12 cellular contexts compared by ENCODE assay signal in genomic region chr6:167404385-167405049, GRCh38.
DNase-seq lines count a peak whose midpoint lies in the region; ATAC-seq, FAIRE-seq and TF ChIP-seq lines count a peak whose summit lies in the region.
"Had no signal": no experiment of that assay in that cellular context is flagged by ENCODE, and none has a peak within 500 bp of the region (broad histone marks: within the 10 kb centered on the region; RNA-seq: fewer than 3 reads in every experiment).

No MANE protein-coding gene starts in this region.

- TF ChIP-seq CTCF in H1 (IDR thresholded peaks at IDR 0.05; ENCODE audit: control extremely low read depth in 1 of 3, insufficient read depth in 1 of 3, low read depth in 1 of 3, low read length in 3 of 3), result no peak

- H2BK20ac ChIP-seq in H1 (ENCODE audit: low read length), result 0 out of 2 replicates have a peak overlapping the region, but pooled peaks have one; percentile 35

- H4K8ac ChIP-seq in H1 (ENCODE audit: extremely low read depth, insufficient read depth, low read length) (peak overlapping the region; percentile 22; the same call in 1 of the 2 replicates), neuronal stem cell (ENCODE audit: low read depth, low read length) (no peak overlapping the region)

- H3K4me3 Mint-ChIP-seq in activated CD8-positive, alpha-beta memory T cell treated with anti-CD3 and anti-CD28 coated beads, Interleukin-2, amount 10 ng/mL, durations not matched to agents 7 days and 5 days, result no peak overlapping the region
- H3K4me3 Mint-ChIP-seq: CD4-positive, CD25-positive, alpha-beta regulatory T cell had no signal

- H3K27me3 Mint-ChIP-seq in activated CD8-positive, alpha-beta memory T cell treated with anti-CD3 and anti-CD28 coated beads, Interleukin-2, amount 10 ng/mL, durations not matched to agents 7 days and 5 days, result peaks cover 2% of the 10 kb centered on the region

- H4K20me1 ChIP-seq in H1 (replicated peaks in 1 of 2; ENCODE audit: control insufficient read depth in 1 of 2, insufficient read depth in 2 of 2, low read length in 2 of 2), result no peaks in the 10 kb centered on the region
- H4K20me1 ChIP-seq: BLaER1 treated with 17β-estradiol and CSF1 and Interleukin-3, amounts not matched to agents 10 nM and 100 nM had no signal

- H3K9ac ChIP-seq in H1 (replicated peaks in 1 of 4; ENCODE audit: extremely low read depth in 1 of 4, low read depth in 3 of 4, low read length in 3 of 4) (no peak overlapping the region), neuronal stem cell (ENCODE audit: low read depth, low read length, poor library complexity) (no peak overlapping the region)
- H3K9ac ChIP-seq: BLaER1 treated with 17β-estradiol and CSF1 and Interleukin-3, amounts not matched to agents 10 nM and 100 nM had no signal

- peak overlapping the region; percentile 16 for H4K91ac ChIP-seq in H1 (replicated peaks; ENCODE audit: insufficient read length, low read length)
- H4K91ac ChIP-seq in neuronal stem cell (ENCODE audit: low read depth, low read length, poor library complexity), result no peak overlapping the region

- no peaks in the 10 kb centered on the region for H3K4me1 Mint-ChIP-seq in activated CD8-positive, alpha-beta memory T cell treated with anti-CD3 and anti-CD28 coated beads, Interleukin-2, amount 10 ng/mL, durations not matched to agents 7 days and 5 days
- H3K4me1 Mint-ChIP-seq: CD4-positive, CD25-positive, alpha-beta regulatory T cell had no signal

- CTCF ChIA-PET in activated CD8-positive, alpha-beta memory T cell treated with anti-CD3 and anti-CD28 coated beads, Interleukin-2, amount 10 ng/mL, durations not matched to agents 7 days and 5 days (lab: Charles Lee), result no interaction called here
- CTCF ChIA-PET in H1 (lab: Charles Lee; ENCODE audit: partially characterized antibody), result interaction anchor here (0.6 to 3.2 kb wide), 4 partner anchors 8 to 456 kb away, joined by 3 to 9 read pairs (median 3); no protein-coding TSS in a partner anchor

- no peaks in the 10 kb centered on the region for H3K79me1 ChIP-seq in H1 (ENCODE audit: low read depth, low read length)
- no peaks in the 10 kb centered on the region for H3K79me1 ChIP-seq in neuronal stem cell (ENCODE audit: low read depth, low read length)

- H3K27me3 ChIP-seq in H1 (replicated peaks in 1 of 4; ENCODE audit: control insufficient read depth in 3 of 4, extremely low read depth in 1 of 4, insufficient read depth in 3 of 4, low read length in 3 of 4) (no peaks in the 10 kb centered on the region), neuronal stem cell (ENCODE audit: control insufficient read depth in 3 of 3, insufficient read depth in 3 of 3, low read depth in 1 of 3, low read length in 3 of 3) (peaks cover 0 to 18% (median 0%) of the 10 kb centered on the region in 3 experiments)
- H3K27me3 ChIP-seq: BLaER1 treated with 17β-estradiol and CSF1 and Interleukin-3, amounts not matched to agents 10 nM and 100 nM had no signal

- no peak overlapping the region for H3K27ac Mint-ChIP-seq in activated CD8-positive, alpha-beta memory T cell treated with anti-CD3 and anti-CD28 coated beads, Interleukin-2, amount 10 ng/mL, durations not matched to agents 7 days and 5 days
- H3K27ac Mint-ChIP-seq: CD4-positive, CD25-positive, alpha-beta regulatory T cell had no signal

- ATAC-seq in activated CD8-positive, alpha-beta memory T cell treated with anti-CD3 and anti-CD28 coated beads, Interleukin-2, amount 10 ng/mL, durations not matched to agents 7 days and 5 days, result no peak
- ATAC-seq in HG03280 (IDR thresholded peaks at IDR 0.05; ENCODE audit: unreplicated experiment), result no peak

- H2BK120ac ChIP-seq in H1 (replicated peaks; ENCODE audit: low read depth, low read length), result no peak overlapping the region
- no peak overlapping the region for H2BK120ac ChIP-seq in neuronal stem cell (ENCODE audit: low read depth, low read length)

- no peak overlapping the region for H3K23ac ChIP-seq in H1 (ENCODE audit: insufficient read length)
- peak overlapping the region; percentile 58 for H3K23ac ChIP-seq in neuronal stem cell (ENCODE audit: low read depth, low read length, poor library complexity)

- TF ChIP-seq RAD21 in H1 (IDR thresholded peaks at IDR 0.05 in 1 of 2, conservative IDR thresholded peaks at IDR 0.05 in 1 of 2; ENCODE audit: low read depth in 2 of 2, low read length in 2 of 2), result no peak

- H3K4ac ChIP-seq in H1 (replicated peaks; ENCODE audit: insufficient read length, low read depth, low read length) (no peak overlapping the region), neuronal stem cell (ENCODE audit: low read length) (no peak overlapping the region)

- H3K27ac ChIP-seq in H1 (ENCODE audit: low read depth, low read length) (no peak overlapping the region), neuronal stem cell (replicated peaks; ENCODE audit: low read length) (no peak overlapping the region)
- H3K27ac ChIP-seq: BLaER1 treated with 17β-estradiol and CSF1 and Interleukin-3, amounts not matched to agents 10 nM and 100 nM had no signal

- H3K23me2 ChIP-seq in H1 (ENCODE audit: low read depth, low read length), result no peaks in the 10 kb centered on the region

- H3K14ac ChIP-seq in H1 (ENCODE audit: insufficient read length) (no peak overlapping the region), neuronal stem cell (ENCODE audit: low read length) (no peak overlapping the region)

- no peak for FAIRE-seq in H1 (lab: Jason Lieb, UNC)
- FAIRE-seq: HTR-8/SVneo had no signal

- H4K5ac ChIP-seq in H1 (ENCODE audit: insufficient read length, low read depth, low read length), result no peak overlapping the region

- TF ChIP-seq EP300 in H1 (IDR thresholded peaks at IDR 0.05; ENCODE audit: borderline replicate concordance in 1 of 2, low read depth in 2 of 2, low read length in 2 of 2), result no peak

- H3K9me3 ChIP-seq in H1 (ENCODE audit: insufficient read depth in 2 of 2, low read depth in 1 of 2, low read length in 1 of 2), result no peaks in the 10 kb centered on the region
- no peaks in the 10 kb centered on the region for H3K9me3 ChIP-seq in neuronal stem cell (replicated peaks in 1 of 2; ENCODE audit: control insufficient read depth in 2 of 2, insufficient read depth in 1 of 2, low read depth in 1 of 2, low read length in 2 of 2)
- H3K9me3 ChIP-seq: BLaER1 treated with 17β-estradiol and CSF1 and Interleukin-3, amounts not matched to agents 10 nM and 100 nM had no signal

- H3K56ac ChIP-seq in H1 (replicated peaks; ENCODE audit: insufficient read length, low read depth, low read length), result no peak overlapping the region

- no peaks in the 10 kb centered on the region for H3K9me3 Mint-ChIP-seq in activated CD8-positive, alpha-beta memory T cell treated with anti-CD3 and anti-CD28 coated beads, Interleukin-2, amount 10 ng/mL, durations not matched to agents 7 days and 5 days (ENCODE audit: low read depth)
- H3K9me3 Mint-ChIP-seq: CD4-positive, CD25-positive, alpha-beta regulatory T cell had no signal

- DNase-seq in activated CD8-positive, alpha-beta memory T cell treated with anti-CD3 and anti-CD28 coated beads for 24 hours, result peak; percentile 48
- DNase-seq in activated CD8-positive, alpha-beta memory T cell treated with anti-CD3 and anti-CD28 coated beads, Interleukin-2, amount 10 ng/mL, durations not matched to agents 7 days and 5 days, result no peak
- no peak for DNase-seq in H1 (ENCODE audit: low read depth in 1 of 2, low spot score in 2 of 2)
- no peak for DNase-seq in neuronal stem cell (ENCODE audit: low spot score)
- no peak for DNase-seq in SW 1271 (lab: John Stamatoyannopoulos, UW)
- DNase-seq in stimulated activated CD4-positive, alpha-beta T cell treated with anti-CD3 and anti-CD28 coated beads, Interleukin-12 subunit alpha, Interleukin-12 subunit beta, amount 100 ng/mL, for 4 hours, result no peak
- DNase-seq: 8988T; CD4-positive, CD25-positive, alpha-beta regulatory T cell; DMS53 had no signal

- H3K36me3 ChIP-seq in H1 (ENCODE audit: control insufficient read depth in 2 of 4, insufficient read depth in 4 of 4, low read length in 3 of 4) (no peaks in the 10 kb centered on the region), neuronal stem cell (replicated peaks in 1 of 2; ENCODE audit: control insufficient read depth in 2 of 2, insufficient read depth in 2 of 2, low read length in 2 of 2) (no peaks in the 10 kb centered on the region)
- H3K36me3 ChIP-seq: BLaER1 treated with 17β-estradiol and CSF1 and Interleukin-3, amounts not matched to agents 10 nM and 100 nM had no signal

- H3K79me2 ChIP-seq in H1 (ENCODE audit: control insufficient read depth in 1 of 2, insufficient read depth in 2 of 2, low read length in 2 of 2), result no peaks in the 10 kb centered on the region

- H2BK15ac ChIP-seq in H1 (ENCODE audit: low read length), result peak overlapping the region; percentile 13; the same call in 1 of the 2 replicates
- peak overlapping the region; percentile 16 for H2BK15ac ChIP-seq in neuronal stem cell (ENCODE audit: low read length)

- H3K4me2 ChIP-seq in H1 (ENCODE audit: insufficient read depth in 1 of 2, low read depth in 2 of 2, low read length in 2 of 2) (no peak overlapping the region), neuronal stem cell (ENCODE audit: insufficient read depth, low read length, poor library complexity, severe bottlenecking) (no peak overlapping the region)
- H3K4me2 ChIP-seq: BLaER1 treated with 17β-estradiol and CSF1 and Interleukin-3, amounts not matched to agents 10 nM and 100 nM had no signal

- no peak for TF ChIP-seq POLR2A in H1 (IDR thresholded peaks at IDR 0.05; ENCODE audit: control extremely low read depth in 1 of 2, low read depth in 2 of 2, low read length in 2 of 2)

- POLR2A ChIA-PET in H1 (lab: Charles Lee; ENCODE audit: partially characterized antibody), result no interaction called here

- H3K18ac ChIP-seq in H1 (ENCODE audit: extremely low read depth, low read length) (no peak overlapping the region; the same call in 1 of the 2 replicates), neuronal stem cell (ENCODE audit: low read length) (peak overlapping the region; percentile 77)

- H2AK5ac ChIP-seq in H1 (ENCODE audit: low read depth, low read length) (no peak overlapping the region), neuronal stem cell (ENCODE audit: low read depth, low read length) (peak overlapping the region; percentile 16)

- H3K4me1 ChIP-seq in H1 (replicated peaks in 1 of 4; ENCODE audit: control insufficient read depth in 3 of 4, insufficient read depth in 4 of 4, low read length in 3 of 4), result peaks cover 0 to 20% (median 4%) of the 10 kb centered on the region in 4 experiments; a peak in 5 of 7 replicates
- H3K4me1 ChIP-seq in neuronal stem cell (ENCODE audit: control insufficient read depth in 2 of 2, insufficient read depth in 1 of 2, low read depth in 1 of 2, low read length in 2 of 2), result peaks cover 4 to 15% of the 10 kb centered on the region in 2 donors
- H3K4me1 ChIP-seq: BLaER1 treated with 17β-estradiol and CSF1 and Interleukin-3, amounts not matched to agents 10 nM and 100 nM had no signal

- no peak overlapping the region; the same call in 1 of the 2 replicates for H2BK5ac ChIP-seq in H1 (ENCODE audit: low read depth, low read length)
- no peak overlapping the region for H2BK5ac ChIP-seq in neuronal stem cell (ENCODE audit: low read length)

- H2BK12ac ChIP-seq in H1 (ENCODE audit: low read depth, low read length) (no peak overlapping the region), neuronal stem cell (ENCODE audit: low read length) (no peak overlapping the region)

- H3K36me3 Mint-ChIP-seq in activated CD8-positive, alpha-beta memory T cell treated with anti-CD3 and anti-CD28 coated beads, Interleukin-2, amount 10 ng/mL, durations not matched to agents 7 days and 5 days, result no peaks in the 10 kb centered on the region
- H3K36me3 Mint-ChIP-seq: CD4-positive, CD25-positive, alpha-beta regulatory T cell had no signal

- WGBS in H1 (ENCODE audit: extremely low coverage in 1 of 2, insufficient coverage in 1 of 2, insufficient read length in 1 of 2, insufficient replicate concordance in 2 of 2, low coverage in 1 of 2, low lambda C conversion rate in 2 of 2, missing lambda C conversion rate in 1 of 2), 2 experiments, result 89% methylated on average over 17 of the region's 17 CpGs; no CpG with 5 or more reads in 1 of the 2 experiments
- WGBS in neuronal stem cell (ENCODE audit: extremely low coverage in 2 of 2, insufficient read length in 2 of 2, insufficient replicate concordance in 1 of 2), 2 donors, result no CpG with 5 or more reads among the region's 17 CpGs

- no peak overlapping the region for H3K4me3 ChIP-seq in H1 (ENCODE audit: extremely low read depth in 1 of 4, insufficient read depth in 2 of 4, low read depth in 3 of 4, low read length in 4 of 4)
- no peak overlapping the region for H3K4me3 ChIP-seq in neuronal stem cell (ENCODE audit: low read length in 2 of 2)
- H3K4me3 ChIP-seq: BLaER1 treated with 17β-estradiol and CSF1 and Interleukin-3, amounts not matched to agents 10 nM and 100 nM had no signal

- H2AFZ ChIP-seq in H1 (ENCODE audit: low read length) (no peak overlapping the region), neuronal stem cell (ENCODE audit: low read length) (no peak overlapping the region)
